In the genomic region with DNA sequence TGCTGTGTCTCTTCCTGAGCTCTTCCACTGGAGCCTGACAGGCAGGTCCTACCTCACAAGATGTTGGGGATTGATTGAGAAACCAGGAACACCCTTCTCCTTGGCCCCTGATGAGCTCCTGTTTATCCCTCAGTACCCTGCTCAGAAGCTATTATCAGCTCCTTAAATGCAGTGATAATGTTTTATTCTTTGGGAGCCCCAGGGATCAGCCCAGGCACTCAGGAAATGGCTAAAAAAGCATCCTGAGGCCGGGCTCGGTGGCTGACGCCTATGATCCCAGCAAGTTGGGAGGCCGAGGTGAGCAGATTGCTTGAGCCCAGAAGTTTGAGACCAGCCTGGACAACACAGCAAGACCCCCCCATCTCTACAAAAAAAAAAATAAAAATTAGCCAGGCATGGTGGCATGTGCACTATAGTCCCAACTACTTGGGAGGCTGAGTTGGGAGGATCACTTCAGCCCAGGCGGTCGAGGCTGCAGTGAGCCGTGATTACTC, we compare ENCODE assay signal across 15 cellular contexts. TPM values are rescaled to one million over a fixed set of nuclear protein-coding genes. Genes with fewer than 3 reads are reported as not detected.
DNase-seq lines count a peak whose midpoint lies in the region; ATAC-seq and TF ChIP-seq lines count a peak whose summit lies in the region.
"Had no signal": no experiment of that assay in that cellular context is flagged by ENCODE, and none has a peak within 500 bp of the region (broad histone marks: within the 10 kb centered on the region; RNA-seq: fewer than 3 reads in every experiment).

No MANE protein-coding gene starts in this region.

- intact Hi-C loops in posterior vena cava (cut with DNase I), result no loop called here

- H3K36me3 ChIP-seq in RWPE2 (ENCODE audit: low read depth), result no peaks in the 10 kb centered on the region
- H3K36me3 ChIP-seq: right lobe of liver had no signal

- H3K9me3 ChIP-seq in RWPE2 (ENCODE audit: severe bottlenecking), result no peaks in the 10 kb centered on the region
- H3K9me3 ChIP-seq: right lobe of liver had no signal

- H3K4me3 Mint-ChIP-seq in activated CD8-positive, alpha-beta memory T cell treated with anti-CD3 and anti-CD28 coated beads, Interleukin-2, amount 10 ng/mL, durations not matched to agents 7 days and 5 days, result no peak overlapping the region
- H3K4me3 Mint-ChIP-seq: activated naive CD4-positive, alpha-beta T cell treated with anti-CD3 and anti-CD28 coated beads, Interleukin-2, amount 10 ng/mL, durations not matched to agents 7 days and 5 days; stimulated activated naive CD8-positive, alpha-beta T cell treated with anti-CD3 and anti-CD28 coated beads, Interleukin-15, Interleukin-2, amounts not matched to agents 100 ng/mL and 50 ng/mL, for 24 hours; type B pancreatic cell had no signal

- no peak for TF ChIP-seq CTCF in RWPE2 (IDR thresholded peaks at IDR 0.05; ENCODE audit: poor library complexity, severe bottlenecking)

- H3K27me3 ChIP-seq in RWPE2 (ENCODE audit: insufficient read depth, poor library complexity, severe bottlenecking), result no peaks in the 10 kb centered on the region
- H3K27me3 ChIP-seq: right lobe of liver had no signal

- CTCF ChIA-PET in activated CD8-positive, alpha-beta memory T cell treated with anti-CD3 and anti-CD28 coated beads, Interleukin-2, amount 10 ng/mL, durations not matched to agents 7 days and 5 days (lab: Charles Lee), result interaction anchor here (0.7 to 1.8 kb wide), 8 partner anchors 16 to 401 kb away, joined by 3 to 8 read pairs (median 3); no protein-coding TSS in a partner anchor

- no peak for ATAC-seq in activated CD8-positive, alpha-beta memory T cell treated with anti-CD3 and anti-CD28 coated beads, Interleukin-2, amount 10 ng/mL, durations not matched to agents 7 days and 5 days
- no peak for ATAC-seq in RWPE2 (ENCODE audit: low read depth)
- no peak for ATAC-seq in GM19035 (IDR thresholded peaks at IDR 0.05; ENCODE audit: unreplicated experiment)

- no peak overlapping the region for H3K4me3 ChIP-seq in RWPE2 (ENCODE audit: severe bottlenecking)
- H3K4me3 ChIP-seq: right lobe of liver had no signal

- H3K4me1 Mint-ChIP-seq in activated CD8-positive, alpha-beta memory T cell treated with anti-CD3 and anti-CD28 coated beads, Interleukin-2, amount 10 ng/mL, durations not matched to agents 7 days and 5 days, result peaks cover 24% of the 10 kb centered on the region

- H3K27ac Mint-ChIP-seq in activated CD8-positive, alpha-beta memory T cell treated with anti-CD3 and anti-CD28 coated beads, Interleukin-2, amount 10 ng/mL, durations not matched to agents 7 days and 5 days, result peak overlapping the region; percentile 56
- H3K27ac Mint-ChIP-seq: stimulated activated naive CD8-positive, alpha-beta T cell treated with anti-CD3 and anti-CD28 coated beads, Interleukin-15, Interleukin-2, amounts not matched to agents 100 ng/mL and 50 ng/mL, for 24 hours; type B pancreatic cell had no signal

- peaks cover 4% of the 10 kb centered on the region for H3K27me3 Mint-ChIP-seq in activated CD8-positive, alpha-beta memory T cell treated with anti-CD3 and anti-CD28 coated beads, Interleukin-2, amount 10 ng/mL, durations not matched to agents 7 days and 5 days

- H3K36me3 Mint-ChIP-seq in activated CD8-positive, alpha-beta memory T cell treated with anti-CD3 and anti-CD28 coated beads, Interleukin-2, amount 10 ng/mL, durations not matched to agents 7 days and 5 days, result peaks cover 17% of the 10 kb centered on the region

- H3K9me3 Mint-ChIP-seq in activated CD8-positive, alpha-beta memory T cell treated with anti-CD3 and anti-CD28 coated beads, Interleukin-2, amount 10 ng/mL, durations not matched to agents 7 days and 5 days (ENCODE audit: low read depth), result peaks cover 17% of the 10 kb centered on the region

- peaks cover 17% of the 10 kb centered on the region for H3K4me1 ChIP-seq in RWPE2 (ENCODE audit: insufficient read depth, poor library complexity, severe bottlenecking)

- H3K27ac ChIP-seq in RWPE2 (ENCODE audit: poor library complexity, severe bottlenecking) (peak overlapping the region; percentile 93), epithelial cell of prostate (peak overlapping the region; percentile 98)
- H3K27ac ChIP-seq: right lobe of liver had no signal

- no peak for DNase-seq in activated CD8-positive, alpha-beta memory T cell treated with anti-CD3 and anti-CD28 coated beads, Interleukin-2, amount 10 ng/mL, durations not matched to agents 7 days and 5 days
- no peak for DNase-seq in activated CD8-positive, alpha-beta memory T cell treated with anti-CD3 and anti-CD28 coated beads, Interleukin-2, amount 50 U/mL, for 48 hours
- no peak for DNase-seq in RWPE2 (ENCODE audit: low spot score)
- DNase-seq in epithelial cell of prostate (ENCODE audit: low read depth, low spot score), result no peak
- DNase-seq in posterior vena cava (ENCODE audit: low spot score), result peak; percentile 26
- no peak for DNase-seq in retina
- DNase-seq in NCI-H510A (lab: John Stamatoyannopoulos, UW), result no peak
- DNase-seq: NCI-H1048, NCI-H524 treated with DMSO at 0.1 percent for 48 hours, occipital lobe had no signal

RNA-seq across cellular contexts. Expression of a gene that starts 4.9 kb away (rescaled TPM):
- 1 to 10 TPM; 1.1 to 3.6 TPM for total RNA-seq in activated CD8-positive, alpha-beta memory T cell treated with anti-CD3 and anti-CD28 coated beads, Interleukin-2, amount 10 ng/mL, durations not matched to agents 7 days and 5 days
- 1 to 10 TPM; 4.6 to 8.1 TPM for total RNA-seq in posterior vena cava
- total RNA-seq: occipital lobe had no signal

RNA-seq across cellular contexts. Expression of a gene that starts 48.5 kb away (rescaled TPM):
- under 1 TPM; 0.44 to 0.87 TPM for total RNA-seq in activated CD8-positive, alpha-beta memory T cell treated with anti-CD3 and anti-CD28 coated beads, Interleukin-2, amount 10 ng/mL, durations not matched to agents 7 days and 5 days
- 10 to 100 TPM; 23.6 to 58.8 TPM for total RNA-seq in posterior vena cava

RNA-seq across cellular contexts. Expression of a gene that starts 58.0 kb away (rescaled TPM):
- total RNA-seq in activated CD8-positive, alpha-beta memory T cell treated with anti-CD3 and anti-CD28 coated beads, Interleukin-2, amount 10 ng/mL, durations not matched to agents 7 days and 5 days, result 100 to 1,000 TPM; 347 to 389 TPM
- 100 to 1,000 TPM in 1 of 2 donors, 10 to 100 TPM in 1; 89.0 to 118 TPM for total RNA-seq in posterior vena cava

Comparison
In these comparisons a context has a peak if more than half of its experiments do, and no peak if none do; other contexts are left out.
1. RNA of a gene that starts 48.5 kb away (total RNA-seq): 23.6 to 58.8 TPM in posterior vena cava; 0.44 to 0.87 TPM in activated CD8-positive, alpha-beta memory T cell treated with anti-CD3 and anti-CD28 coated beads, Interleukin-2, amount 10 ng/mL, durations not matched to agents 7 days and 5 days; every median in the first group is over 10 times any median in the second.